16 cellular contexts compared by ENCODE assay signal in genomic region chr6:135861189-135861588, GRCh38. TPM values are rescaled to one million over a fixed set of nuclear protein-coding genes. Genes with fewer than 3 reads are reported as not detected.
DNase-seq lines count a peak whose midpoint lies in the region; ATAC-seq, FAIRE-seq and TF ChIP-seq lines count a peak whose summit lies in the region.
"Had no signal": no experiment of that assay in that cellular context is flagged by ENCODE, and none has a peak within 500 bp of the region (broad histone marks: within the 10 kb centered on the region; RNA-seq: fewer than 3 reads in every experiment).

No MANE protein-coding gene starts in this region.

- H3K36me3 ChIP-seq in SU-DHL-6 (ENCODE audit: low read length), result no peaks in the 10 kb centered on the region; the same call in 1 of the 2 replicates
- no peaks in the 10 kb centered on the region for H3K36me3 ChIP-seq in MM.1S (replicated peaks; ENCODE audit: insufficient read depth, low read length)
- H3K36me3 ChIP-seq: breast epithelium, transverse colon had no signal

- H3K9me3 ChIP-seq in SU-DHL-6 (ENCODE audit: insufficient read depth, low read length), result no peaks in the 10 kb centered on the region
- H3K9me3 ChIP-seq in MM.1S (replicated peaks; ENCODE audit: insufficient read depth, low read length), result no peaks in the 10 kb centered on the region
- H3K9me3 ChIP-seq: breast epithelium, transverse colon had no signal

- H2AFZ ChIP-seq in SU-DHL-6 (ENCODE audit: low read depth, low read length, severe bottlenecking) (peak overlapping the region; percentile 62), MM.1S (ENCODE audit: low read length) (no peak overlapping the region)
- H2AFZ ChIP-seq: hepatocyte had no signal

- DNase-seq in GM12891 (ENCODE audit: insufficient read length, low spot score) (no peak), MM.1S (no peak), DMS114 treated with DMSO at 0.1 percent for 48 hours (lab: John Stamatoyannopoulos, UW; ENCODE audit: unreplicated experiment) (no peak), HPDE6-E6E7 (ENCODE audit: extremely low spot score) (no peak)
- DNase-seq in activated naive CD4-positive, alpha-beta T cell treated with Interleukin-2 at 50 U/mL for 16 hours, result no peak
- DNase-seq: activated CD8-positive, alpha-beta T cell treated with anti-CD3 and anti-CD28 coated beads for 36 hours; activated naive CD4-positive, alpha-beta T cell; Calu3; nucleus accumbens; PC-3; transverse colon had no signal

- H3K79me2 ChIP-seq in SU-DHL-6 (ENCODE audit: insufficient read depth, low read length), result no peaks in the 10 kb centered on the region
- no peaks in the 10 kb centered on the region for H3K79me2 ChIP-seq in MM.1S (ENCODE audit: low read length)
- H3K79me2 ChIP-seq: hepatocyte had no signal

- H3K27ac ChIP-seq in SU-DHL-6 (ENCODE audit: low read depth, low read length) (no peak overlapping the region), MM.1S (ENCODE audit: low read length) (no peak overlapping the region)
- H3K27ac ChIP-seq: breast epithelium, hepatocyte, transverse colon had no signal

- H3K4me3 ChIP-seq in SU-DHL-6 (ENCODE audit: insufficient read depth, low read length, poor library complexity, severe bottlenecking) (no peak overlapping the region), MM.1S (ENCODE audit: low read length) (no peak overlapping the region)
- H3K4me3 ChIP-seq: breast epithelium, hepatocyte, transverse colon had no signal

- ATAC-seq in GM21390 (IDR thresholded peaks at IDR 0.05; ENCODE audit: unreplicated experiment), result peak; percentile 90
- peak; percentile 77 for ATAC-seq in HG03039 (IDR thresholded peaks at IDR 0.05; ENCODE audit: unreplicated experiment)
- ATAC-seq: activated CD8-positive, alpha-beta T cell treated with anti-CD3 and anti-CD28 coated beads for 36 hours; PC-3 had no signal

- no peaks in the 10 kb centered on the region for H3K4me1 ChIP-seq in MM.1S (ENCODE audit: low read length)
- H3K4me1 ChIP-seq: breast epithelium, transverse colon had no signal

- H3F3A ChIP-seq in SU-DHL-6 (ENCODE audit: insufficient read depth) (no peaks in the 10 kb centered on the region), MM.1S (ENCODE audit: insufficient read depth, low read length) (no peaks in the 10 kb centered on the region)

- H3K4me2 ChIP-seq in SU-DHL-6 (ENCODE audit: low read depth, low read length, poor library complexity, severe bottlenecking) (no peak overlapping the region), MM.1S (ENCODE audit: low read depth, low read length) (no peak overlapping the region)
- H3K4me2 ChIP-seq: hepatocyte had no signal

- TF ChIP-seq CTCF in SU-DHL-6 (IDR thresholded peaks at IDR 0.05; ENCODE audit: insufficient read depth, low read length, poor library complexity, severe bottlenecking) (no peak), MM.1S (IDR thresholded peaks at IDR 0.05; ENCODE audit: low read length) (no peak)

- H3K9ac ChIP-seq in SU-DHL-6 (ENCODE audit: low read length), result no peak overlapping the region
- H3K9ac ChIP-seq in MM.1S (ENCODE audit: low read length), result no peak overlapping the region

- H3K27me3 ChIP-seq in SU-DHL-6 (ENCODE audit: low read length) (no peaks in the 10 kb centered on the region), MM.1S (replicated peaks; ENCODE audit: insufficient read depth, low read length) (no peaks in the 10 kb centered on the region)
- H3K27me3 ChIP-seq: breast epithelium, hepatocyte, transverse colon had no signal

- H3K9me2 ChIP-seq in SU-DHL-6 (replicated peaks; ENCODE audit: insufficient read depth, low read length), result no peaks in the 10 kb centered on the region
- no peaks in the 10 kb centered on the region for H3K9me2 ChIP-seq in MM.1S (replicated peaks; ENCODE audit: insufficient read depth, low read length)

- FAIRE-seq in GM12891 (lab: Jason Lieb, UNC), result peak; percentile 9

- H4K20me1 ChIP-seq in SU-DHL-6 (ENCODE audit: low read depth, low read length) (no peaks in the 10 kb centered on the region), MM.1S (ENCODE audit: insufficient read depth, low read length) (no peaks in the 10 kb centered on the region)

- no peak for TF ChIP-seq POLR2A in GM12891 (IDR thresholded peaks at IDR 0.05; ENCODE audit: low read depth, low read length)

TF ChIP-seq in GM12891, 5 proteins besides CTCF, POLR2A, EP300 and RAD21:
- TF ChIP-seq SPI1 (IDR thresholded peaks at IDR 0.05; ENCODE audit: low read depth, low read length), result peak; percentile 90
- TF ChIP-seq TAF1 (IDR thresholded peaks at IDR 0.05; ENCODE audit: low read depth, low read length), result no peak

RNA-seq across cellular contexts. Expression of gene PDE7B, which starts 9.7 kb away (rescaled TPM):
- polyA plus RNA-seq in GM12891 (2012; ENCODE audit: low read depth, missing spikeins), result 0.05 TPM
